ENCODE assay signal across 39 cellular contexts in genomic region chr22:37797874-37798500, GRCh38. TPM values are rescaled to one million over a fixed set of nuclear protein-coding genes. Genes with fewer than 3 reads are reported as not detected.
A peak's percentile ranks its signal among the peaks of the same experiment; 100 is the strongest.
DNase-seq lines count a peak whose midpoint lies in the region; ATAC-seq, FAIRE-seq and TF ChIP-seq lines count a peak whose summit lies in the region.
"Had no signal": no experiment of that assay in that cellular context is flagged by ENCODE, and none has a peak within 500 bp of the region (broad histone marks: within the 10 kb centered on the region; RNA-seq: fewer than 3 reads in every experiment).

No MANE protein-coding gene starts in this region.

- H3K9ac ChIP-seq in HepG2 (ENCODE audit: insufficient read depth, low read depth, low read length) (no peak overlapping the region), astrocyte (ENCODE audit: low read length) (no peak overlapping the region)
- H3K9ac ChIP-seq: SK-N-SH had no signal

- FAIRE-seq in HepG2 (lab: Jason Lieb, UNC) (no peak), astrocyte (lab: Jason Lieb, UNC) (no peak)
- FAIRE-seq: TTC549 had no signal

- H3K9me3 Mint-ChIP-seq in astrocyte (ENCODE audit: unreplicated experiment), result no peaks in the 10 kb centered on the region
- H3K9me3 Mint-ChIP-seq in glutamatergic neuron (ENCODE audit: unreplicated experiment), result peaks cover 3% of the 10 kb centered on the region
- H3K9me3 Mint-ChIP-seq: activated CD4-positive, alpha-beta memory T cell treated with anti-CD3 and anti-CD28 coated beads for 36 hours had no signal

- H3K27me3 ChIP-seq in HepG2 (ENCODE audit: control insufficient read depth in 1 of 2, insufficient read depth in 2 of 2, low read length in 2 of 2) (no peaks in the 10 kb centered on the region), right lobe of liver (no peaks in the 10 kb centered on the region), astrocyte (ENCODE audit: insufficient read depth, low read length) (no peaks in the 10 kb centered on the region), thyroid gland (no peaks in the 10 kb centered on the region)
- H3K27me3 ChIP-seq: dorsolateral prefrontal cortex, gastroesophageal sphincter, hepatocyte, stomach, uterus had no signal

- H2AFZ ChIP-seq in HepG2 (ENCODE audit: low read length) (peak overlapping the region; percentile 3), astrocyte (ENCODE audit: low read depth, low read length) (no peak overlapping the region)
- H2AFZ ChIP-seq: hepatocyte, PC-9 had no signal

- TF ChIP-seq EP300 in HepG2 (IDR thresholded peaks at IDR 0.05; ENCODE audit: low read depth in 2 of 2, low read length in 2 of 2), result no peak
- no peak for TF ChIP-seq EP300 in HepG2 (CRISPR knock-in tag; IDR thresholded peaks at IDR 0.05; ENCODE audit: borderline replicate concordance)

- H3K36me3 ChIP-seq in HepG2 (replicated peaks in 1 of 2; ENCODE audit: control insufficient read depth in 1 of 2, insufficient read depth in 2 of 2, low read length in 2 of 2) (no peaks in the 10 kb centered on the region), right lobe of liver (no peaks in the 10 kb centered on the region), astrocyte (ENCODE audit: insufficient read depth, low read length) (no peaks in the 10 kb centered on the region), thyroid gland (no peaks in the 10 kb centered on the region)
- H3K36me3 ChIP-seq: gastroesophageal sphincter, spleen, stomach, uterus had no signal

- TF ChIP-seq CTCF in HepG2 (CRISPR knock-in tag; IDR thresholded peaks at IDR 0.05) (no peak), right lobe of liver (IDR thresholded peaks at IDR 0.05) (no peak), astrocyte (IDR thresholded peaks at IDR 0.05; ENCODE audit: insufficient read depth, low read depth, low read length) (no peak), glutamatergic neuron (IDR thresholded peaks at IDR 0.05; ENCODE audit: partially characterized antibody, unreplicated experiment) (no peak), thyroid gland (IDR thresholded peaks at IDR 0.05) (no peak)

- intact Hi-C loops in HepG2 (cut with micrococcal nuclease; ENCODE audit: unreplicated experiment) (no loop called here), right lobe of liver (cut with DNase I) (no loop called here), thyroid gland (cut with DNase I) (loop anchor here (10.0 kb wide), 3 partner anchors 53 to 153 kb away; partner anchors contain the start of gene LGALS1)

- in situ Hi-C loops in HepG2 (cut with HindIII; ENCODE audit: extremely low pct_ligation_motif_present, low pct_unique_long_range_greater_than_20kb), result no loop called here

- no TSS peak for BruUV-seq in HepG2 (replicated peaks; lab: Mats Ljungman, UMichigan)

- no peak overlapping the region for H3K4me3 ChIP-seq in HepG2 (replicated peaks in 1 of 3; ENCODE audit: insufficient read depth in 1 of 3, low read depth in 2 of 3, low read length in 3 of 3)
- H3K4me3 ChIP-seq in right lobe of liver, result no peak overlapping the region
- H3K4me3 ChIP-seq in astrocyte (ENCODE audit: insufficient read depth, low read depth, low read length), result no peak overlapping the region
- no peak overlapping the region for H3K4me3 ChIP-seq in thyroid gland (replicated peaks in 1 of 3)
- H3K4me3 ChIP-seq: dorsolateral prefrontal cortex, gastroesophageal sphincter, hepatocyte, PC-9, spleen, stomach, uterus had no signal

- H3K4me2 ChIP-seq in HepG2 (ENCODE audit: low read depth, low read length) (peak overlapping the region; percentile 52), astrocyte (ENCODE audit: low read length) (no peak overlapping the region)
- H3K4me2 ChIP-seq: hepatocyte, PC-9, SK-N-SH had no signal

- no peak for TF ChIP-seq RAD21 in HepG2 (CRISPR knock-in tag; IDR thresholded peaks at IDR 0.05)

- POLR2A ChIA-PET in HepG2 (lab: Yijun Ruan, JAX), result no interaction called here

- WGBS in HepG2 (ENCODE audit: low lambda C conversion rate), result 32% methylated on average over 14 of the region's 14 CpGs
- WGBS in right lobe of liver (ENCODE audit: insufficient coverage, low coverage, low lambda C conversion rate, missing lambda C conversion rate), result 65% methylated on average over 13 of the region's 14 CpGs
- WGBS in thyroid gland, 2 donors, result 27 to 41% methylated on average over 14 of the region's 14 CpGs

- no peak for DNase-seq in HepG2 (ENCODE audit: low spot score)
- DNase-seq in right lobe of liver, result no peak
- DNase-seq in astrocyte (ENCODE audit: low read depth), result no peak
- no peak for DNase-seq in glutamatergic neuron
- DNase-seq in thyroid gland, result peak; percentile 60 to 70
- DNase-seq in NCI-H82 (lab: John Stamatoyannopoulos, UW), result no peak
- DNase-seq: 8988T; activated CD4-positive, alpha-beta memory T cell treated with anti-CD3 and anti-CD28 coated beads for 36 hours; activated naive CD4-positive, alpha-beta T cell; Calu3; cerebellar nuclear complex; DMS79; dorsolateral prefrontal cortex; GF-D8; HCEC 1CT; left colon; mammary epithelial cell; NCI-H1092 treated with DMSO at 0.1 percent for 48 hours; NCI-H1694 treated with DMSO at 0.1 percent for 48 hours; posterior cingulate gyrus; SK-N-SH; spleen; stimulated activated CD4-positive, alpha-beta T cell treated with anti-CD3 and anti-CD28 coated beads, Interleukin-2, amount 100 ng/mL, for 24 hours; stomach; T-helper 17 cell; uterus had no signal

- H3K27me3 Mint-ChIP-seq in astrocyte (ENCODE audit: low read depth, unreplicated experiment) (peaks cover 22% of the 10 kb centered on the region), glutamatergic neuron (ENCODE audit: unreplicated experiment) (peaks cover 2% of the 10 kb centered on the region)

- peaks cover 56% of the 10 kb centered on the region for H3K4me1 ChIP-seq in HepG2 (ENCODE audit: insufficient read depth, low read length)
- peaks cover 0 to 4% (median 1%) of the 10 kb centered on the region in 4 donors for H3K4me1 ChIP-seq in right lobe of liver
- H3K4me1 ChIP-seq in astrocyte (ENCODE audit: insufficient read depth, low read length), result peaks cover 8% of the 10 kb centered on the region
- H3K4me1 ChIP-seq in thyroid gland, result peaks cover 27 to 28% of the 10 kb centered on the region in 2 donors
- H3K4me1 ChIP-seq: uterus had no signal

- H3K79me2 ChIP-seq in HepG2 (ENCODE audit: insufficient read depth, low read length) (no peaks in the 10 kb centered on the region), astrocyte (ENCODE audit: insufficient read depth, low read length) (no peaks in the 10 kb centered on the region)
- H3K79me2 ChIP-seq: hepatocyte had no signal

- H3K9me3 ChIP-seq in HepG2 (ENCODE audit: low read length) (no peaks in the 10 kb centered on the region), right lobe of liver (no peaks in the 10 kb centered on the region), astrocyte (ENCODE audit: insufficient read depth, low read depth, low read length) (no peaks in the 10 kb centered on the region), thyroid gland (no peaks in the 10 kb centered on the region)
- H3K9me3 ChIP-seq: gastroesophageal sphincter, SK-N-SH, spleen, stomach, uterus had no signal

- ATAC-seq in HepG2, result no peak
- no peak for ATAC-seq in right lobe of liver
- ATAC-seq in HG03469 (IDR thresholded peaks at IDR 0.05; ENCODE audit: unreplicated experiment), result no peak
- no peak for ATAC-seq in GM18907 (IDR thresholded peaks at IDR 0.05; ENCODE audit: unreplicated experiment)
- ATAC-seq: activated CD4-positive, CD25-positive, alpha-beta regulatory T cell treated with anti-CD3 and anti-CD28 coated beads, Interleukin-2, amount 50 U/mL, for 24 hours; gastroesophageal sphincter; left colon; right cardiac atrium; Right ventricle myocardium inferior; T-helper 17 cell had no signal

- H4K20me1 ChIP-seq in HepG2 (ENCODE audit: insufficient read depth, low read length), result no peaks in the 10 kb centered on the region
- no peaks in the 10 kb centered on the region for H4K20me1 ChIP-seq in astrocyte (ENCODE audit: insufficient read depth, low read length)

- CTCF ChIA-PET in HepG2 (lab: Yijun Ruan, JAX; ENCODE audit: low intra/inter-chr PET ratio, low total read pairs), result no interaction called here

- H3K36me3 Mint-ChIP-seq in astrocyte (ENCODE audit: low read depth, unreplicated experiment), result no peaks in the 10 kb centered on the region
- H3K36me3 Mint-ChIP-seq in glutamatergic neuron (ENCODE audit: unreplicated experiment), result no peaks in the 10 kb centered on the region
- H3K36me3 Mint-ChIP-seq: activated CD4-positive, alpha-beta memory T cell treated with anti-CD3 and anti-CD28 coated beads for 36 hours had no signal

- TF ChIP-seq POLR2A in HepG2 (IDR thresholded peaks at IDR 0.05; ENCODE audit: insufficient read depth in 1 of 2, low read depth in 2 of 2, low read length in 2 of 2) (no peak), right lobe of liver (IDR thresholded peaks at IDR 0.05) (no peak), thyroid gland (IDR thresholded peaks at IDR 0.05) (peak in 1 of 2 donors; percentile 39)

- H3K4me3 Mint-ChIP-seq in astrocyte (ENCODE audit: unreplicated experiment) (no peak overlapping the region), glutamatergic neuron (ENCODE audit: unreplicated experiment) (peak overlapping the region; percentile 53)
- H3K4me3 Mint-ChIP-seq: activated CD4-positive, alpha-beta memory T cell treated with anti-CD3 and anti-CD28 coated beads for 36 hours; T-helper 17 cell had no signal

- H3K27ac Mint-ChIP-seq in astrocyte (ENCODE audit: unreplicated experiment), result peak overlapping the region; percentile 31
- no peak overlapping the region for H3K27ac Mint-ChIP-seq in glutamatergic neuron (ENCODE audit: unreplicated experiment)
- H3K27ac Mint-ChIP-seq: activated CD4-positive, alpha-beta memory T cell treated with anti-CD3 and anti-CD28 coated beads for 36 hours; T-helper 17 cell had no signal

- H3K4me1 Mint-ChIP-seq in astrocyte (ENCODE audit: low read depth, unreplicated experiment) (no peaks in the 10 kb centered on the region), glutamatergic neuron (ENCODE audit: low read depth, unreplicated experiment) (peaks cover 6% of the 10 kb centered on the region)

- H3K27ac ChIP-seq in HepG2 (ENCODE audit: extremely low read length, insufficient read depth, low read length) (no peak overlapping the region), right lobe of liver (no peak overlapping the region), astrocyte (ENCODE audit: low read depth, low read length) (no peak overlapping the region), thyroid gland (peak overlapping the region; percentile 68 to 78 (median 70))
- H3K27ac ChIP-seq: dorsolateral prefrontal cortex, gastroesophageal sphincter, hepatocyte, PC-9, spleen, stomach, uterus had no signal

RNA-seq across cellular contexts. Expression of gene GCAT, which starts 9.7 kb away (rescaled TPM):
- 50.3 and 56.8 TPM in 2 replicates for total RNA-seq in HepG2 (2016; rRNA removed; fragmentation: Illumina TruSeq; extraction: Trizol)
- total RNA-seq in HepG2 (2016; cell fraction: cytosol; rRNA removed; fragmentation: Illumina TruSeq; extraction: Trizol; ENCODE audit: low read depth), result 23.1 and 31.8 TPM in 2 replicates
- 52.6 and 58.0 TPM in 2 replicates for total RNA-seq in HepG2 (2016; cell fraction: insoluble cytoplasmic fraction; rRNA removed; fragmentation: Illumina TruSeq; extraction: Trizol)
- total RNA-seq in HepG2 (2016; cell fraction: membrane; rRNA removed; fragmentation: Illumina TruSeq; extraction: Trizol), result 32.9 and 38.6 TPM in 2 replicates
- total RNA-seq in HepG2 (2016; cell fraction: nucleus; rRNA removed; fragmentation: Illumina TruSeq; extraction: Trizol), result 22.7 and 25.7 TPM in 2 replicates
- 24.6 and 28.0 TPM in 2 replicates for polyA plus RNA-seq in HepG2 (2011; rRNA removed)
- 15.8 and 37.3 TPM in 2 replicates for polyA plus RNA-seq in HepG2 (2011; cell fraction: cytosol; rRNA removed)
- polyA plus RNA-seq in HepG2 (2011; cell fraction: nucleus; rRNA removed), result 35.2 and 54.6 TPM in 2 replicates
- polyA plus RNA-seq in HepG2 (2012), result 10.3 and 20.4 TPM in 2 replicates
- polyA plus RNA-seq in HepG2 (2016; cell fraction: cytosol; fragmentation: Illumina TruSeq; extraction: Trizol; ENCODE audit: low read depth), result 22.8 and 31.3 TPM in 2 replicates
- 55.4 and 57.3 TPM in 2 replicates for polyA plus RNA-seq in HepG2 (2016; cell fraction: insoluble cytoplasmic fraction; fragmentation: Illumina TruSeq; extraction: Trizol; ENCODE audit: low read depth)
- 28.0 and 32.8 TPM in 2 replicates for polyA plus RNA-seq in HepG2 (2016; cell fraction: membrane; fragmentation: Illumina TruSeq; extraction: Trizol; ENCODE audit: low read depth)
- 37.4 and 40.9 TPM in 2 replicates for polyA plus RNA-seq in HepG2 (2016; cell fraction: nucleus; fragmentation: Illumina TruSeq; extraction: Trizol; ENCODE audit: insufficient read depth, low read depth)
- 8.3 and 44.9 TPM in 2 replicates for polyA minus RNA-seq in HepG2 (2011; rRNA and poly(A)+ RNA removed; ENCODE audit: low replicate concordance)
- polyA minus RNA-seq in HepG2 (2011; cell fraction: cytosol; rRNA and poly(A)+ RNA removed), result 21.9 and 27.6 TPM in 2 replicates
- polyA minus RNA-seq in HepG2 (2011; cell fraction: nucleus; rRNA and poly(A)+ RNA removed), result 18.2 TPM in 2 replicates
- total RNA-seq in right lobe of liver, result 10 to 100 TPM; 21.9 to 43.0 (median 29.8) TPM
- 12.8 and 14.3 TPM in 2 replicates for total RNA-seq in astrocyte
- 11.9 TPM for total RNA-seq in glutamatergic neuron (ENCODE audit: unreplicated experiment)
- 10 to 100 TPM; 30.4 to 59.1 (median 38.2) TPM for total RNA-seq in thyroid gland

RNA-seq across cellular contexts. Expression of gene GALR3, which starts 25.2 kb away (rescaled TPM):
- total RNA-seq in HepG2 (2016; rRNA removed; fragmentation: Illumina TruSeq; extraction: Trizol) (not detected in 2 replicates), right lobe of liver (under 1 TPM in 2 of 6 experiments, not detected in 4; 0.29 to 0.83 TPM), astrocyte (not detected in 2 replicates), glutamatergic neuron (ENCODE audit: unreplicated experiment) (not detected), thyroid gland (not detected)
- total RNA-seq in HepG2 (2016; cell fraction: cytosol; rRNA removed; fragmentation: Illumina TruSeq; extraction: Trizol; ENCODE audit: low read depth), result not detected in 2 replicates
- 0.15 TPM in 1 of 2 replicates, not detected in the other for total RNA-seq in HepG2 (2016; cell fraction: insoluble cytoplasmic fraction; rRNA removed; fragmentation: Illumina TruSeq; extraction: Trizol)
- not detected in 2 replicates for total RNA-seq in HepG2 (2016; cell fraction: membrane; rRNA removed; fragmentation: Illumina TruSeq; extraction: Trizol)
- not detected in 2 replicates for total RNA-seq in HepG2 (2016; cell fraction: nucleus; rRNA removed; fragmentation: Illumina TruSeq; extraction: Trizol)
- 0.05 and 0.13 TPM in 2 replicates for polyA plus RNA-seq in HepG2 (2011; rRNA removed)
- polyA plus RNA-seq in HepG2 (2011; cell fraction: cytosol; rRNA removed), result 0.06 and 0.12 TPM in 2 replicates
- polyA plus RNA-seq in HepG2 (2011; cell fraction: nucleus; rRNA removed), result 1.1 and 1.7 TPM in 2 replicates
- polyA plus RNA-seq in HepG2 (2012), result not detected in 2 replicates
- 0.11 TPM in 1 of 2 replicates, not detected in the other for polyA plus RNA-seq in HepG2 (2016; cell fraction: cytosol; fragmentation: Illumina TruSeq; extraction: Trizol; ENCODE audit: low read depth)
- not detected in 2 replicates for polyA plus RNA-seq in HepG2 (2016; cell fraction: insoluble cytoplasmic fraction; fragmentation: Illumina TruSeq; extraction: Trizol; ENCODE audit: low read depth)
- polyA plus RNA-seq in HepG2 (2016; cell fraction: membrane; fragmentation: Illumina TruSeq; extraction: Trizol; ENCODE audit: low read depth), result not detected in 2 replicates
- not detected in 2 replicates for polyA plus RNA-seq in HepG2 (2016; cell fraction: nucleus; fragmentation: Illumina TruSeq; extraction: Trizol; ENCODE audit: insufficient read depth, low read depth)
- 1.8 TPM in 1 of 2 replicates, not detected in the other for polyA minus RNA-seq in HepG2 (2011; rRNA and poly(A)+ RNA removed; ENCODE audit: low replicate concordance)
- not detected in 2 replicates for polyA minus RNA-seq in HepG2 (2011; cell fraction: cytosol; rRNA and poly(A)+ RNA removed)
- 0.77 TPM in 1 of 2 replicates, not detected in the other for polyA minus RNA-seq in HepG2 (2011; cell fraction: nucleus; rRNA and poly(A)+ RNA removed)
- total RNA-seq: gastroesophageal sphincter, hepatocyte, HT-29, left colon, M059J, mammary epithelial cell, NCI-H460, right cardiac atrium, Right ventricle myocardium inferior, spleen, stomach, T-helper 17 cell, uterus had no signal
- polyA plus RNA-seq: mammary epithelial cell, right cardiac atrium, SK-N-SH, spleen, stomach, thymus had no signal

RNA-seq across cellular contexts. Expression of gene ANKRD54, which starts 46.1 kb away (rescaled TPM):
- 31.9 and 33.6 TPM in 2 replicates for total RNA-seq in HepG2 (2016; rRNA removed; fragmentation: Illumina TruSeq; extraction: Trizol)
- 14.6 and 15.2 TPM in 2 replicates for total RNA-seq in HepG2 (2016; cell fraction: cytosol; rRNA removed; fragmentation: Illumina TruSeq; extraction: Trizol; ENCODE audit: low read depth)
- total RNA-seq in HepG2 (2016; cell fraction: insoluble cytoplasmic fraction; rRNA removed; fragmentation: Illumina TruSeq; extraction: Trizol), result 27.3 and 32.7 TPM in 2 replicates
- total RNA-seq in HepG2 (2016; cell fraction: membrane; rRNA removed; fragmentation: Illumina TruSeq; extraction: Trizol), result 29.4 and 34.6 TPM in 2 replicates
- 20.7 and 24.5 TPM in 2 replicates for total RNA-seq in HepG2 (2016; cell fraction: nucleus; rRNA removed; fragmentation: Illumina TruSeq; extraction: Trizol)
- 28.5 and 33.1 TPM in 2 replicates for polyA plus RNA-seq in HepG2 (2011; rRNA removed)
- 17.8 and 30.6 TPM in 2 replicates for polyA plus RNA-seq in HepG2 (2011; cell fraction: cytosol; rRNA removed)
- 64.2 and 84.7 TPM in 2 replicates for polyA plus RNA-seq in HepG2 (2011; cell fraction: nucleus; rRNA removed)
- polyA plus RNA-seq in HepG2 (2012), result 14.5 and 14.8 TPM in 2 replicates
- 12.7 and 16.5 TPM in 2 replicates for polyA plus RNA-seq in HepG2 (2016; cell fraction: cytosol; fragmentation: Illumina TruSeq; extraction: Trizol; ENCODE audit: low read depth)
- 32.6 and 37.8 TPM in 2 replicates for polyA plus RNA-seq in HepG2 (2016; cell fraction: insoluble cytoplasmic fraction; fragmentation: Illumina TruSeq; extraction: Trizol; ENCODE audit: low read depth)
- polyA plus RNA-seq in HepG2 (2016; cell fraction: membrane; fragmentation: Illumina TruSeq; extraction: Trizol; ENCODE audit: low read depth), result 25.4 and 26.8 TPM in 2 replicates
- polyA plus RNA-seq in HepG2 (2016; cell fraction: nucleus; fragmentation: Illumina TruSeq; extraction: Trizol; ENCODE audit: insufficient read depth, low read depth), result 46.2 and 51.6 TPM in 2 replicates
- polyA minus RNA-seq in HepG2 (2011; rRNA and poly(A)+ RNA removed; ENCODE audit: low replicate concordance), result 44.8 and 54.2 TPM in 2 replicates
- polyA minus RNA-seq in HepG2 (2011; cell fraction: cytosol; rRNA and poly(A)+ RNA removed), result 12.0 and 15.7 TPM in 2 replicates
- polyA minus RNA-seq in HepG2 (2011; cell fraction: nucleus; rRNA and poly(A)+ RNA removed), result 13.5 and 14.0 TPM in 2 replicates
- 10 to 100 TPM in 2 of 6 experiments, 1 to 10 TPM in 4; 7.3 to 20.7 (median 9.7) TPM for total RNA-seq in right lobe of liver
- total RNA-seq in astrocyte, result 19.9 and 21.5 TPM in 2 replicates
- 26.7 TPM for total RNA-seq in glutamatergic neuron (ENCODE audit: unreplicated experiment)
- 10 to 100 TPM; 54.7 to 75.9 (median 61.5) TPM for total RNA-seq in thyroid gland

RNA-seq across cellular contexts. Expression of gene EIF3L, which starts 51.2 kb away (rescaled TPM):
- total RNA-seq in HepG2 (2016; rRNA removed; fragmentation: Illumina TruSeq; extraction: Trizol), result 514 and 695 TPM in 2 replicates
- 243 and 303 TPM in 2 replicates for total RNA-seq in HepG2 (2016; cell fraction: cytosol; rRNA removed; fragmentation: Illumina TruSeq; extraction: Trizol; ENCODE audit: low read depth)
- total RNA-seq in HepG2 (2016; cell fraction: insoluble cytoplasmic fraction; rRNA removed; fragmentation: Illumina TruSeq; extraction: Trizol), result 490 and 695 TPM in 2 replicates
- total RNA-seq in HepG2 (2016; cell fraction: membrane; rRNA removed; fragmentation: Illumina TruSeq; extraction: Trizol), result 762 and 870 TPM in 2 replicates
- total RNA-seq in HepG2 (2016; cell fraction: nucleus; rRNA removed; fragmentation: Illumina TruSeq; extraction: Trizol), result 260 and 289 TPM in 2 replicates
- polyA plus RNA-seq in HepG2 (2011; rRNA removed), result 731 and 793 TPM in 2 replicates
- 709 and 837 TPM in 2 replicates for polyA plus RNA-seq in HepG2 (2011; cell fraction: cytosol; rRNA removed)
- 198 TPM in 2 replicates for polyA plus RNA-seq in HepG2 (2011; cell fraction: nucleus; rRNA removed)
- polyA plus RNA-seq in HepG2 (2012), result 793 and 993 TPM in 2 replicates
- polyA plus RNA-seq in HepG2 (2016; cell fraction: cytosol; fragmentation: Illumina TruSeq; extraction: Trizol; ENCODE audit: low read depth), result 256 and 328 TPM in 2 replicates
- 558 and 645 TPM in 2 replicates for polyA plus RNA-seq in HepG2 (2016; cell fraction: insoluble cytoplasmic fraction; fragmentation: Illumina TruSeq; extraction: Trizol; ENCODE audit: low read depth)
- 640 and 832 TPM in 2 replicates for polyA plus RNA-seq in HepG2 (2016; cell fraction: membrane; fragmentation: Illumina TruSeq; extraction: Trizol; ENCODE audit: low read depth)
- 328 and 345 TPM in 2 replicates for polyA plus RNA-seq in HepG2 (2016; cell fraction: nucleus; fragmentation: Illumina TruSeq; extraction: Trizol; ENCODE audit: insufficient read depth, low read depth)
- 689 and 781 TPM in 2 replicates for polyA minus RNA-seq in HepG2 (2011; rRNA and poly(A)+ RNA removed; ENCODE audit: low replicate concordance)
- polyA minus RNA-seq in HepG2 (2011; cell fraction: cytosol; rRNA and poly(A)+ RNA removed), result 221 and 268 TPM in 2 replicates
- polyA minus RNA-seq in HepG2 (2011; cell fraction: nucleus; rRNA and poly(A)+ RNA removed), result 133 and 175 TPM in 2 replicates
- total RNA-seq in right lobe of liver, result 100 to 1,000 TPM; 117 to 200 (median 164) TPM
- total RNA-seq in astrocyte, result 294 and 323 TPM in 2 replicates
- total RNA-seq in glutamatergic neuron (ENCODE audit: unreplicated experiment), result 526 TPM
- total RNA-seq in thyroid gland, result 100 to 1,000 TPM; 423 to 557 (median 455) TPM

Comparison
In these comparisons a context has a peak if more than half of its experiments do, and no peak if none do; other contexts are left out.
1. DNase-seq: peak in thyroid gland (2 of 2); none in HepG2 (single experiment), right lobe of liver (0 of 3), astrocyte (single experiment), glutamatergic neuron (single experiment) and NCI-H82 (single experiment).
2. H3K27ac ChIP-seq: peak in thyroid gland (3 of 3); none in HepG2 (single experiment), right lobe of liver (0 of 3) and astrocyte (single experiment).